8 cellular contexts compared by ENCODE assay signal in the genomic region with DNA sequence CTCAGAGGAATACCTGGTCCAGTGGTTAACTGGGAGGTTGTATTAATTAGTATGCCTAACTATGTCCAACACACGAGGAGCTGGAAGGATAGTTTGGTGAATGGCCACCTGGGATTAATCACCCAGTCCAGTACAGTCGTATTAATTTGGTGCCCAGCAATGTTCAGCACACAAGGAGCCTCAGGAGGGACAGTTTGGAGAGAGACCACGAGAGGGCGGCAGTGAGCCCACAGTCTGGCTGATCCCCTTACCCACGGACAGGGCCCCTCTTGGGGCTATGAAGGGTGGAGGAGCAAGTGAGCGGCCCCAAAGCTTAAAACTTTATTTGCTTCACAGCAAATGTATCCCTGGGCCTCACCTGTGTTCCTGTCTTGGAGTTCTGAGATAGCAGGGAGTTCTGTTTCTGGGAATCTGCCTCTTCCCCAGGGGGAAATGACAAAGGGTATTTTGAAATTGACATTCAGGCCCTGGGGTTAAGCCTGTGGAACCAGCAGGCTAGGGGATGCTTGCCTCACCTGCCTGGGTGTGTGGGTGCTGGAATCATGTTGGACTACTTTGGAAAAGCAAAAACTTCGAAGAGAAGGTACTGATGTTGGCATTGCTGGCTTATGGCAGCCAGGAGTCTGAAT.
DNase-seq lines count a peak whose midpoint lies in the region; ATAC-seq and TF ChIP-seq lines count a peak whose summit lies in the region.

No MANE protein-coding gene starts in this region.

- DNase-seq in Right ventricle myocardium inferior (ENCODE audit: missing footprints) = no peak
- DNase-seq in cardiac septum (ENCODE audit: low spot score) = no peak
- DNase-seq in NCI-H69 (lab: John Stamatoyannopoulos, UW) = peak; percentile 44
- peak; percentile 2 for DNase-seq in activated T-helper 1 cell treated with anti-CD3 and anti-CD28 coated beads, Interleukin-12 subunit alpha, Interleukin-12 subunit beta, Interleukin-2, Interleukin-4 antibody, amounts not matched to agents 30 ng/mL and 10 ng/mL and 1 ng/mL, durations not matched to agents 14 hours and 24 hours and 36 hours (ENCODE audit: low spot score)
- DNase-seq in heart left ventricle = peak in 4 of 5 donors; percentile 29 to 68 (median 39)
- DNase-seq in sciatic nerve (ENCODE audit: low spot score) = peak; percentile 58
- no peak for DNase-seq in putamen (ENCODE audit: low spot score)

- no peak for TF ChIP-seq POLR2A in heart left ventricle (IDR thresholded peaks at IDR 0.05)

- H3K4me1 ChIP-seq in heart left ventricle = no peaks in the 10 kb centered on the region

- peak; percentile 40 for ATAC-seq in Right ventricle myocardium inferior
- peak in 2 of 4 donors; percentile 42 to 67 for ATAC-seq in heart left ventricle
- ATAC-seq in sciatic nerve = no peak
- no peak for ATAC-seq in GM18520 (IDR thresholded peaks at IDR 0.05; ENCODE audit: unreplicated experiment)

- 19 to 29% (median 24%) methylated on average over 7 of the region's 7 CpGs for WGBS in heart left ventricle, 4 donors

- no peaks in the 10 kb centered on the region for H3K4me1 Mint-ChIP-seq in activated T-helper 1 cell treated with anti-CD3 and anti-CD28 coated beads, Interleukin-12 subunit alpha, Interleukin-12 subunit beta, Interleukin-2, Interleukin-4 antibody, amounts not matched to agents 30 ng/mL and 10 ng/mL and 1 ng/mL, durations not matched to agents 14 hours and 24 hours and 36 hours (ENCODE audit: low read depth)

- no peak overlapping the region for H3K4me3 Mint-ChIP-seq in activated T-helper 1 cell treated with anti-CD3 and anti-CD28 coated beads, Interleukin-12 subunit alpha, Interleukin-12 subunit beta, Interleukin-2, Interleukin-4 antibody, amounts not matched to agents 30 ng/mL and 10 ng/mL and 1 ng/mL, durations not matched to agents 14 hours and 24 hours and 36 hours

- no peaks in the 10 kb centered on the region for H3K36me3 Mint-ChIP-seq in activated T-helper 1 cell treated with anti-CD3 and anti-CD28 coated beads, Interleukin-12 subunit alpha, Interleukin-12 subunit beta, Interleukin-2, Interleukin-4 antibody, amounts not matched to agents 30 ng/mL and 10 ng/mL and 1 ng/mL, durations not matched to agents 14 hours and 24 hours and 36 hours (ENCODE audit: low read depth)

- H3K36me3 ChIP-seq in heart left ventricle = no peaks in the 10 kb centered on the region

- peak; percentile 55 to 81 (median 71) for TF ChIP-seq CTCF in heart left ventricle (IDR thresholded peaks at IDR 0.05)

- no peaks in the 10 kb centered on the region for H3K9me3 Mint-ChIP-seq in activated T-helper 1 cell treated with anti-CD3 and anti-CD28 coated beads, Interleukin-12 subunit alpha, Interleukin-12 subunit beta, Interleukin-2, Interleukin-4 antibody, amounts not matched to agents 30 ng/mL and 10 ng/mL and 1 ng/mL, durations not matched to agents 14 hours and 24 hours and 36 hours

- H3K9me3 ChIP-seq in heart left ventricle = no peaks in the 10 kb centered on the region

- no peaks in the 10 kb centered on the region for H3K27me3 Mint-ChIP-seq in activated T-helper 1 cell treated with anti-CD3 and anti-CD28 coated beads, Interleukin-12 subunit alpha, Interleukin-12 subunit beta, Interleukin-2, Interleukin-4 antibody, amounts not matched to agents 30 ng/mL and 10 ng/mL and 1 ng/mL, durations not matched to agents 14 hours and 24 hours and 36 hours (ENCODE audit: insufficient read depth)

- H3K4me3 ChIP-seq in heart left ventricle = no peak overlapping the region

- H3K27me3 ChIP-seq in heart left ventricle = peaks cover 0 to 8% (median 0%) of the 10 kb centered on the region in 9 donors

- intact Hi-C loops in Right ventricle myocardium inferior (cut with DNase I) = loop anchor here (1.0 kb wide), 1 partner anchor 154 kb away; no protein-coding TSS in a partner anchor
- intact Hi-C loops in cardiac septum (cut with DNase I) = loop anchor here (5.0 kb wide), 1 partner anchor 152 kb away; no protein-coding TSS in a partner anchor
- intact Hi-C loops in activated T-helper 1 cell treated with anti-CD3 and anti-CD28 coated beads, Interleukin-12 subunit alpha, Interleukin-12 subunit beta, Interleukin-2, Interleukin-4 antibody, amounts not matched to agents 30 ng/mL and 10 ng/mL and 1 ng/mL, durations not matched to agents 14 hours and 24 hours and 36 hours (cut with micrococcal nuclease) = loop anchor here (1.0 to 2.0 kb wide), 2 partner anchors 154 to 230 kb away; no protein-coding TSS in a partner anchor
- intact Hi-C loops in heart left ventricle (cut with DNase I) = loop anchor here (2.0 to 10.0 kb wide), 10 partner anchors 124 to 486 kb away; no protein-coding TSS in a partner anchor
- intact Hi-C loops in sciatic nerve (cut with DNase I) = no loop called here

- H3K27ac Mint-ChIP-seq in activated T-helper 1 cell treated with anti-CD3 and anti-CD28 coated beads, Interleukin-12 subunit alpha, Interleukin-12 subunit beta, Interleukin-2, Interleukin-4 antibody, amounts not matched to agents 30 ng/mL and 10 ng/mL and 1 ng/mL, durations not matched to agents 14 hours and 24 hours and 36 hours = no peak overlapping the region

- no peak overlapping the region for H3K27ac ChIP-seq in heart left ventricle

Comparison
In these comparisons a context has a peak if more than half of its experiments do, and no peak if none do; other contexts are left out.
1. DNase-seq: peak in NCI-H69 (single experiment), activated T-helper 1 cell treated with anti-CD3 and anti-CD28 coated beads, Interleukin-12 subunit alpha, Interleukin-12 subunit beta, Interleukin-2, Interleukin-4 antibody, amounts not matched to agents 30 ng/mL and 10 ng/mL and 1 ng/mL, durations not matched to agents 14 hours and 24 hours and 36 hours (single experiment), heart left ventricle (4 of 5) and sciatic nerve (single experiment); none in Right ventricle myocardium inferior (single experiment), cardiac septum (single experiment) and putamen (single experiment).